8 cellular contexts compared by ENCODE assay signal in the genomic region with DNA sequence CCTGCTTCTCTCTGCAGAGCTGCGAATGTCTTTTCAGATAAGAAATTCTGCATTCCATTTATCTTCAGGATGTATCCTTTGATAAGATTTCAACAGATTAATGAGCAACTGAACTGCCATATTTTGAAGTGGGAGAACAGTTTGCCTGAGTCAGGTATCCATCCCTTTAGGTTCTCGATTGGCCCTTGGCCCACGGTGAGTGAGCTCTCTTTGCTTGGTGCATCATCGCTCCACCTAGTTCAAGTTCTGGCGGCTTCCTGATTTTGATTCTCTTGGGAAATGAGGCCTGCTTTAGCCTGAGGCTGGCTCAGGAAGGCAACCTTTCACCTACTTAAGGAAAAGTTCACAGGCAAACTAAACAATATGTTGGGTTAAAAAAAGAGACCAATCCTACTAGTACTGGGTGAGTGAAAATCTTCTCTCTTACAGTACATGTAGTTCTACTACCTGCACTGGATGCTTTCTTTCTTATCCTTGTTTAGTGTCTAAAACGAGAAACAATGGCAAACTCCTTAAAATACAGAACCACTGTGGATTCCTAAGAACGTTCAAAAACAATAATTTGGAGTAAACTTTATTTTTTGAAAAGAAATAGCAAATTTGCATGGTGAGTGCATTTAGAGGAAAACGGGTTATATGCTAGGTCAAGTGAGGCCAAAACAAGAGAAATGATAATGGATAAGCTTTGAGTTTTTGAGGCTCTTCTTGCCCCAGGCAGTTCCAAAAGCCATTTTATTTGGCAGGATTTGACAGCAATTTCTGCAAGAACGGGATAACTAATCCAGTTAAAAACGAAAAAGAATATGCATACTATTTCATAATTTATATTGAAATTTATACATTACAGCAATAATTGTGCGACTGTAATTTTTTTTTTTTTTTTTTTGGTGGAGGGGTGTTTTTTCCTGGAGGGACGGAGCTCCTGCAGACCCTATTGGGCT. TPM values are rescaled to one million over a fixed set of nuclear protein-coding genes. Genes with fewer than 3 reads are reported as not detected.
DNase-seq lines count a peak whose midpoint lies in the region; ATAC-seq, FAIRE-seq and TF ChIP-seq lines count a peak whose summit lies in the region.

No MANE protein-coding gene starts in this region.

- 18 to 33% (median 28%) methylated on average over 12 of the region's 12 CpGs for WGBS in spleen, 5 donors

- peaks cover 8% of the 10 kb centered on the region for H3K9me1 ChIP-seq in keratinocyte (ENCODE audit: control insufficient read depth, extremely low read depth, insufficient read depth, low read length)

- peak; percentile 18 for DNase-seq in SIG-M5 treated with dmso at 0.1 percent for 504 hours (lab: John Stamatoyannopoulos, UW; ENCODE audit: unreplicated experiment)
- DNase-seq in SIG-M5 (lab: John Stamatoyannopoulos, UW): no peak
- peak; percentile 65 for DNase-seq in NCI-H2171 treated with DMSO at 0.1 percent for 48 hours (lab: John Stamatoyannopoulos, UW)
- peak; percentile 99 for DNase-seq in bronchial epithelial cell (ENCODE audit: low read depth)
- no peak for DNase-seq in keratinocyte (ENCODE audit: low read depth, low spot score)
- DNase-seq in spleen: no peak
- DNase-seq in foreskin melanocyte: no peak

- TF ChIP-seq CTCF in bronchial epithelial cell (IDR thresholded peaks at IDR 0.05; ENCODE audit: insufficient read depth, low read length, severe bottlenecking) (no peak), keratinocyte (optimal IDR thresholded peaks at IDR 0.05 in 1 of 3, IDR thresholded peaks at IDR 0.05 in 1 of 3, conservative IDR thresholded peaks at IDR 0.05 in 1 of 3; ENCODE audit: extremely low read depth in 1 of 3, insufficient read depth in 2 of 3, low read length in 3 of 3) (no peak), spleen (IDR thresholded peaks at IDR 0.05 in 8 of 11, conservative IDR thresholded peaks at IDR 0.05 in 3 of 11) (no peak)

- H3K27ac ChIP-seq in keratinocyte (ENCODE audit: control insufficient read depth, insufficient read depth, low read length) (peak overlapping the region; percentile 92), spleen (peak overlapping the region; percentile 86 to 98 (median 96))

- intact Hi-C loops in spleen (cut with DNase I; ENCODE audit: low total_unique reads): no loop called here

- no peaks in the 10 kb centered on the region for H3K27me3 ChIP-seq in bronchial epithelial cell (ENCODE audit: control insufficient read depth, insufficient read depth, low read length)
- no peaks in the 10 kb centered on the region for H3K27me3 ChIP-seq in keratinocyte (ENCODE audit: control insufficient read depth, extremely low read depth, insufficient read depth, low read length)
- no peaks in the 10 kb centered on the region for H3K27me3 ChIP-seq in spleen (replicated peaks in 1 of 7)

- H3K4me2 ChIP-seq in keratinocyte (ENCODE audit: control insufficient read depth, extremely low read depth, insufficient read depth, low read depth, low read length): peak overlapping the region; percentile 88

- TF ChIP-seq POLR2A in spleen (IDR thresholded peaks at IDR 0.05): no peak

- H4K20me1 ChIP-seq in keratinocyte (ENCODE audit: control insufficient read depth, extremely low read depth, insufficient read depth, low read length): peaks cover 21% of the 10 kb centered on the region

- H3K79me2 ChIP-seq in keratinocyte (ENCODE audit: control insufficient read depth, insufficient read depth, low read length): peaks cover 43% of the 10 kb centered on the region

- no peak for FAIRE-seq in bronchial epithelial cell (lab: Jason Lieb, UNC)
- peak; percentile 89 for FAIRE-seq in keratinocyte (lab: Jason Lieb, UNC)

- peaks cover 41% of the 10 kb centered on the region for H3K4me1 ChIP-seq in keratinocyte (ENCODE audit: control insufficient read depth, extremely low read depth, insufficient read depth, low read length)
- peaks cover 30 to 51% (median 42%) of the 10 kb centered on the region in 6 donors for H3K4me1 ChIP-seq in spleen

- H3K9ac ChIP-seq in keratinocyte (ENCODE audit: control insufficient read depth, extremely low read depth, insufficient read depth, low read length): peak overlapping the region; percentile 60

- H3K36me3 ChIP-seq in bronchial epithelial cell (ENCODE audit: control insufficient read depth, insufficient read depth, low read length): no peaks in the 10 kb centered on the region
- no peaks in the 10 kb centered on the region for H3K36me3 ChIP-seq in keratinocyte (ENCODE audit: control insufficient read depth in 2 of 2, extremely low read depth in 1 of 2, insufficient read depth in 2 of 2, low read length in 2 of 2)
- H3K36me3 ChIP-seq in spleen: no peaks in the 10 kb centered on the region

- ATAC-seq in GM19455 (IDR thresholded peaks at IDR 0.05; ENCODE audit: unreplicated experiment): no peak

- dilution Hi-C loops in keratinocyte (cut with MboI; ENCODE audit: extremely low pct_ligation_motif_present, low sequenced_read_pairs): no loop called here

- H3K9me3 ChIP-seq in keratinocyte (ENCODE audit: control insufficient read depth, low read depth, low read length) (no peaks in the 10 kb centered on the region), spleen (no peaks in the 10 kb centered on the region)

- H3K4me3 ChIP-seq in bronchial epithelial cell (ENCODE audit: low read depth, low read length): peak overlapping the region; percentile 86
- peak overlapping the region; percentile 66 to 99 (median 98) for H3K4me3 ChIP-seq in keratinocyte (ENCODE audit: control insufficient read depth in 2 of 3, extremely low read depth in 1 of 3, insufficient read depth in 2 of 3, low read depth in 1 of 3, low read length in 3 of 3)
- peak overlapping the region; percentile 63 to 83 (median 80) for H3K4me3 ChIP-seq in spleen

- H2AFZ ChIP-seq in keratinocyte (ENCODE audit: control insufficient read depth, low read length): no peak overlapping the region

RNA-seq across cellular contexts. Expression of a gene that starts 0.8 kb away (rescaled TPM):
- total RNA-seq in bronchial epithelial cell (166 and 269 TPM in 2 replicates), spleen (10 to 100 TPM; 34.5 to 50.2 (median 45.3) TPM)
- polyA plus RNA-seq in keratinocyte (102 to 197 TPM (median 180 TPM) in 3 replicates), spleen (1 to 10 TPM; 7.5 to 9.8 (median 9.7) TPM)
- polyA plus RNA-seq in keratinocyte (2011; ENCODE audit: low read depth): 545 TPM
- 46.9 and 122 TPM in 2 replicates for polyA plus RNA-seq in keratinocyte (2011; cell fraction: cytosol; rRNA removed)
- polyA plus RNA-seq in keratinocyte (2011; cell fraction: nucleus; rRNA removed): 224 and 250 TPM in 2 replicates
- 109 and 122 TPM in 2 replicates for polyA plus RNA-seq in keratinocyte (2012; ENCODE audit: low replicate concordance)
- 157 to 338 TPM (median 294 TPM) in 3 replicates for polyA minus RNA-seq in keratinocyte
- polyA minus RNA-seq in keratinocyte (2011; cell fraction: cytosol; rRNA and poly(A)+ RNA removed): 91.5 TPM
- polyA minus RNA-seq in keratinocyte (2011; cell fraction: nucleus; rRNA and poly(A)+ RNA removed): 249 and 497 TPM in 2 replicates

Comparison
In these comparisons a context has a peak if more than half of its experiments do, and no peak if none do; other contexts are left out.
1. DNase-seq: peak in SIG-M5 treated with dmso at 0.1 percent for 504 hours (single experiment), NCI-H2171 treated with DMSO at 0.1 percent for 48 hours (single experiment) and bronchial epithelial cell (single experiment); none in SIG-M5 (single experiment), keratinocyte (single experiment), spleen (single experiment) and foreskin melanocyte (single experiment).
2. Peak in every context shown above with its lines, with median percentiles within 50 percentile points of each other: H3K4me3 ChIP-seq.